2 cellular contexts compared by ENCODE assay signal in the genomic region with DNA sequence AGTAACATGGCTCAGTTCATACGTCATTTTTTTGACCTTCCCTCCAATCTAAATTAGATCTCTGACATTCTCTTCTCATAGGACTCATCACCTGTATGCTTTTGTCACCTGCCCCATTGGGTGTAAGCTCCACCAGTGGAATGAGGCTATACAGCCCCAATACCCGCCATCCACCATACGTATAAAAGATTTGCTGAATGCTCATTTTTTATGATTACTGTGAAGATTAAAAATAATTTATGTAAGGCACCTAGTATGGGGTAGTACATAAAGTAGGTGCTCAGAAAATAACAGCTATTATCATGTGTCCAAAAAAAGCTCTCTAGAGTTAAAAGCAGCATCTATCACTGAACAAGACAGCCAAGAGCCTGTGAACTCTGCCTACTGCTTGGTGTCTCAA.
TF ChIP-seq lines count a peak whose summit lies in the region.

No MANE protein-coding gene starts in this region.

TF ChIP-seq in HepG2, 621 proteins besides CTCF, POLR2A, EP300 and RAD21:
- no peak for TF ChIP-seq ZNF263 (CRISPR knock-in tag; IDR thresholded peaks at IDR 0.05)
- no peak for TF ChIP-seq MAFG (CRISPR knock-in tag; IDR thresholded peaks at IDR 0.05)
- TF ChIP-seq PLSCR1 (CRISPR knock-in tag; IDR thresholded peaks at IDR 0.05; ENCODE audit: borderline replicate concordance), result no peak
- TF ChIP-seq MAFK (conservative IDR thresholded peaks at IDR 0.05 in 1 of 2, IDR thresholded peaks at IDR 0.05 in 1 of 2; ENCODE audit: low read length in 2 of 2), result peak; percentile 56 to 66
- peak; percentile 62 for TF ChIP-seq MAFF (IDR thresholded peaks at IDR 0.05; ENCODE audit: low read depth, low read length)

TF ChIP-seq in K562, 482 proteins besides CTCF, POLR2A, EP300 and RAD21:
- peak; percentile 21; the same call in 1 of the 2 replicates for TF ChIP-seq ZNF316 (IDR thresholded peaks at IDR 0.05)
- no peak for TF ChIP-seq FOXK1 (CRISPR knock-in tag; IDR thresholded peaks at IDR 0.05; ENCODE audit: borderline replicate concordance)
